ENCODE assay signal across 8 cellular contexts in the genomic region with DNA sequence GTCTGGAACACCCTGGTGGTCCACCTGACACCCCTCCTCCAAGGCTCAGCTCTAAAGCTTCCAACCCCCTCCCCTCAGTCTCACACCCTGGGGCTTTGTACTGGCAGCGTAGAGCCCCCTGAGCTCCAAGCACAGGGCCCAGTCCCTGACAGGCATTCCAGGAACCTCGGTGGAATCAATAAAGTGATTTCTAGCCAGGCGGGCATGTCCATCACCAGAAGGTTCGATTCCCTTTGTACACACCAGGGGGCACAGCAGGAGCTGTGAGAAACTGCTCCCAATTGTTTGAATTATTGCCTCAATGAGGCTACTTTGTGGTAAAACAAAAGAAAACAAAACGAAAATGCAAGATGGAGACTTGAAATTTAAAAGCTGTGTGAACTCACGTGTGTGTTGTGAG. TPM values are rescaled to one million over a fixed set of nuclear protein-coding genes. Genes with fewer than 3 reads are reported as not detected.
DNase-seq lines count a peak whose midpoint lies in the region; ATAC-seq and TF ChIP-seq lines count a peak whose summit lies in the region.

No MANE protein-coding gene starts in this region.

- dilution Hi-C loops in mammary epithelial cell (cut with HindIII; ENCODE audit: low sequenced_read_pairs): loop anchor here (5.0 kb wide), 1 partner anchor 76 kb away; no protein-coding TSS in a partner anchor

- H3K27ac ChIP-seq in mammary epithelial cell (ENCODE audit: insufficient read depth, low read depth, low read length): no peak overlapping the region
- no peak overlapping the region for H3K27ac ChIP-seq in transverse colon

- H2AFZ ChIP-seq in mammary epithelial cell (ENCODE audit: low read depth, low read length): no peak overlapping the region

- WGBS in mammary epithelial cell (ENCODE audit: low coverage, missing lambda C conversion rate): 35% methylated on average over 5 of the region's 6 CpGs
- 15% methylated on average over 2 to 6 of the region's 6 CpGs for WGBS in transverse colon (ENCODE audit: low coverage in 1 of 2), 2 donors
- 31 to 41% methylated on average over 6 of the region's 6 CpGs for WGBS in lower leg skin, 2 donors

- no peaks in the 10 kb centered on the region for H3K4me1 ChIP-seq in mammary epithelial cell (ENCODE audit: insufficient read depth, low read length)
- H3K4me1 ChIP-seq in transverse colon: peaks cover 0 to 9% (median 4%) of the 10 kb centered on the region in 4 donors

- BruUV-seq in mammary epithelial cell (replicated peaks; lab: Mats Ljungman, UMichigan): no TSS peak

- no peak overlapping the region for H3K4me2 ChIP-seq in mammary epithelial cell (ENCODE audit: insufficient read depth, low read depth, low read length)

- in situ Hi-C loops in GM13977 (cut with MboI; ENCODE audit: low pct_unique_long_range_greater_than_20kb, low sequenced_read_pairs, unreplicated experiment): no loop called here
- in situ Hi-C loops in mammary epithelial cell (cut with MboI; ENCODE audit: low sequenced_read_pairs in 2 of 2): loop anchor here in 1 of 2 donors (25.0 kb wide), 1 partner anchor 116 kb away; no protein-coding TSS in a partner anchor
- in situ Hi-C loops in transverse colon (cut with MboI; ENCODE audit: low pct_ligation_motif_present in 1 of 4, low pct_unique_long_range_greater_than_20kb in 1 of 4, low sequenced_read_pairs in 3 of 4): loop anchor here in 2 of 4 donors (10.0 to 25.0 kb wide), 2 partner anchors 116 to 118 kb away; no protein-coding TSS in a partner anchor

- CTCF ChIA-PET in mammary epithelial cell (lab: Charles Lee; ENCODE audit: low non-redundant PET): no interaction called here

- TF ChIP-seq EP300 in transverse colon (IDR thresholded peaks at IDR 0.05; ENCODE audit: low read depth): no peak

- no peaks in the 10 kb centered on the region for H3K79me2 ChIP-seq in mammary epithelial cell (ENCODE audit: insufficient read depth, low read length)

- TF ChIP-seq CTCF in GM13977 (IDR thresholded peaks at IDR 0.05; ENCODE audit: extremely low read depth, insufficient read depth, missing control alignments) (peak; percentile 53), mammary epithelial cell (conservative IDR thresholded peaks at IDR 0.05 in 1 of 2, IDR thresholded peaks at IDR 0.05 in 1 of 2; ENCODE audit: extremely low read depth in 1 of 2, insufficient read depth in 1 of 2, low read depth in 1 of 2, low read length in 2 of 2) (peak; percentile 59 to 71), transverse colon (IDR thresholded peaks at IDR 0.05) (peak; percentile 51 to 84 (median 67)), lower leg skin (IDR thresholded peaks at IDR 0.05) (no peak)

- ATAC-seq in HG03280 (IDR thresholded peaks at IDR 0.05; ENCODE audit: unreplicated experiment): no peak

- H3K36me3 ChIP-seq in mammary epithelial cell (ENCODE audit: insufficient read depth, low read length) (no peaks in the 10 kb centered on the region), transverse colon (no peaks in the 10 kb centered on the region)

- H3K9me3 ChIP-seq in mammary epithelial cell (replicated peaks; ENCODE audit: insufficient read depth, low read length) (no peaks in the 10 kb centered on the region), transverse colon (no peaks in the 10 kb centered on the region)

- H3K27me3 ChIP-seq in mammary epithelial cell (ENCODE audit: insufficient read depth, low read length) (no peaks in the 10 kb centered on the region), transverse colon (no peaks in the 10 kb centered on the region)

- DNase-seq in AG20443 (ENCODE audit: low spot score): peak; percentile 79
- no peak for DNase-seq in GM13977 (ENCODE audit: low spot score)
- peak in 4 of 5 donors; percentile 36 to 56 (median 44) for DNase-seq in T-helper 1 cell
- DNase-seq in mammary epithelial cell: peak; percentile 26
- peak; percentile 68 for DNase-seq in mucosa of gallbladder (ENCODE audit: low spot score)
- peak; percentile 69 for DNase-seq in transverse colon
- no peak for DNase-seq in lower leg skin (ENCODE audit: low spot score in 2 of 2)

- TF ChIP-seq POLR2A in transverse colon (IDR thresholded peaks at IDR 0.05) (no peak), lower leg skin (IDR thresholded peaks at IDR 0.05) (no peak)

- no peaks in the 10 kb centered on the region for H4K20me1 ChIP-seq in mammary epithelial cell (ENCODE audit: insufficient read depth, low read length)

- intact Hi-C loops in mammary epithelial cell (cut with micrococcal nuclease) (loop anchor here (1.0 kb wide), 2 partner anchors 49 to 114 kb away; no protein-coding TSS in a partner anchor), transverse colon (cut with DNase I; ENCODE audit: low total_unique reads) (no loop called here), lower leg skin (cut with DNase I; ENCODE audit: low total_unique reads) (loop anchor here (10.0 kb wide), 1 partner anchor 108 kb away; no protein-coding TSS in a partner anchor)

- H3K4me3 ChIP-seq in mammary epithelial cell (replicated peaks in 1 of 3; ENCODE audit: insufficient read depth in 1 of 3, low read depth in 2 of 3, low read length in 3 of 3) (no peak overlapping the region), transverse colon (no peak overlapping the region), lower leg skin (ENCODE audit: low read depth, poor library complexity, severe bottlenecking) (no peak overlapping the region)

- no peak overlapping the region for H3K9ac ChIP-seq in mammary epithelial cell (ENCODE audit: insufficient read depth, low read length)

RNA-seq across cellular contexts. Expression of gene SMPD3, which starts 51.8 kb away (rescaled TPM):
- total RNA-seq in mammary epithelial cell: not detected
- polyA plus RNA-seq in mammary epithelial cell: not detected
- polyA minus RNA-seq in mammary epithelial cell: not detected
- 225 TPM for total RNA-seq in mucosa of gallbladder
- total RNA-seq in transverse colon: 100 to 1,000 TPM in 1 of 4 donors, 10 to 100 TPM in 3; 51.1 to 168 (median 68.9) TPM
- 100 to 1,000 TPM in 1 of 4 donors, 10 to 100 TPM in 3; 30.2 to 135 (median 58.3) TPM for total RNA-seq in lower leg skin

Comparison
In these comparisons a context has a peak if more than half of its experiments do, and no peak if none do; other contexts are left out.
1. DNase-seq: peak in AG20443 (single experiment), T-helper 1 cell (4 of 5), mammary epithelial cell (single experiment), mucosa of gallbladder (single experiment) and transverse colon (single experiment); none in GM13977 (single experiment) and lower leg skin (0 of 2).
2. CTCF ChIP-seq: peak in GM13977 (single experiment), mammary epithelial cell (2 of 2) and transverse colon (5 of 5); none in lower leg skin (0 of 3).
3. RNA of gene SMPD3, which starts 51.8 kb away (total RNA-seq): 225 TPM in mucosa of gallbladder (single experiment), 51.1 to 168 TPM in transverse colon and 30.2 to 135 TPM in lower leg skin; not detected in mammary epithelial cell; every median in the first group is over 10 times any median in the second.